In genomic region chrX:149498767-149499166, GRCh38 we compare ENCODE assay signal across 25 cellular contexts. TPM values are rescaled to one million over a fixed set of nuclear protein-coding genes. Genes with fewer than 3 reads are reported as not detected.
DNase-seq lines count a peak whose midpoint lies in the region; ATAC-seq, FAIRE-seq and TF ChIP-seq lines count a peak whose summit lies in the region.
"Had no signal": no experiment of that assay in that cellular context is flagged by ENCODE, and none has a peak within 500 bp of the region (broad histone marks: within the 10 kb centered on the region; RNA-seq: fewer than 3 reads in every experiment).

No MANE protein-coding gene starts in this region.

- TF ChIP-seq POLR2A in HepG2 (IDR thresholded peaks at IDR 0.05; ENCODE audit: insufficient read depth in 1 of 2, low read depth in 2 of 2, low read length in 2 of 2) (no peak), right lobe of liver (IDR thresholded peaks at IDR 0.05) (no peak)

- in situ Hi-C loops in HepG2 (cut with HindIII; ENCODE audit: extremely low pct_ligation_motif_present, low pct_unique_long_range_greater_than_20kb), result no loop called here

- H3K9me3 Mint-ChIP-seq in central memory CD8-positive, alpha-beta T cell, result no peaks in the 10 kb centered on the region
- H3K9me3 Mint-ChIP-seq: CD14-positive monocyte; CD4-positive, alpha-beta T cell; CD8-positive, alpha-beta memory T cell; GM23338; HFFc6 had no signal

- H3K9me3 ChIP-seq in HepG2 (ENCODE audit: low read length) (no peaks in the 10 kb centered on the region), right lobe of liver (no peaks in the 10 kb centered on the region)
- H3K9me3 ChIP-seq: BE2C; BLaER1 treated with 17β-estradiol and CSF1 and Interleukin-3, amounts not matched to agents 10 nM and 100 nM; HAP-1 had no signal

- BruUV-seq in HepG2 (replicated peaks; lab: Mats Ljungman, UMichigan), result no TSS peak

- no peaks in the 10 kb centered on the region for H3K79me2 ChIP-seq in HepG2 (ENCODE audit: insufficient read depth, low read length)

- H3K36me3 Mint-ChIP-seq in central memory CD8-positive, alpha-beta T cell (ENCODE audit: insufficient read depth), result peaks cover 64% of the 10 kb centered on the region

- H3K27me3 ChIP-seq in HepG2 (ENCODE audit: control insufficient read depth in 1 of 2, insufficient read depth in 2 of 2, low read length in 2 of 2), result no peaks in the 10 kb centered on the region
- H3K27me3 ChIP-seq in right lobe of liver, result no peaks in the 10 kb centered on the region
- H3K27me3 ChIP-seq: BE2C; BLaER1 treated with 17β-estradiol and CSF1 and Interleukin-3, amounts not matched to agents 10 nM and 100 nM had no signal

- no peak for TF ChIP-seq CTCF in HepG2 (CRISPR knock-in tag; IDR thresholded peaks at IDR 0.05)
- no peak for TF ChIP-seq CTCF in right lobe of liver (IDR thresholded peaks at IDR 0.05)

- H3K4me3 Mint-ChIP-seq in central memory CD8-positive, alpha-beta T cell, result peak overlapping the region; percentile 18
- H3K4me3 Mint-ChIP-seq: CD14-positive monocyte; CD4-positive, alpha-beta T cell; GM23338; HFFc6 had no signal

- WGBS in HepG2 (ENCODE audit: low lambda C conversion rate), result 90% methylated on average over 4 of the region's 4 CpGs
- WGBS in right lobe of liver (ENCODE audit: insufficient coverage, low coverage, low lambda C conversion rate, missing lambda C conversion rate), result 74% methylated on average over 4 of the region's 4 CpGs

- no peak overlapping the region for H2AFZ ChIP-seq in HepG2 (ENCODE audit: low read length)
- H2AFZ ChIP-seq: GM23338 had no signal

- H3K36me3 ChIP-seq in HepG2 (replicated peaks in 1 of 2; ENCODE audit: control insufficient read depth in 1 of 2, insufficient read depth in 2 of 2, low read length in 2 of 2), result peaks cover 0 to 2% of the 10 kb centered on the region in 2 experiments; a peak in 1 of 5 replicates
- peaks cover 0 to 18% (median 0%) of the 10 kb centered on the region in 4 donors for H3K36me3 ChIP-seq in right lobe of liver

- peak overlapping the region; percentile 77 for H3K27ac Mint-ChIP-seq in central memory CD8-positive, alpha-beta T cell (ENCODE audit: low read depth)
- H3K27ac Mint-ChIP-seq: GM23338 had no signal

- DNase-seq in HepG2 (ENCODE audit: low spot score) (no peak), right lobe of liver (no peak), GM19239 (ENCODE audit: insufficient read length, low spot score) (no peak)
- no peak for DNase-seq in central memory CD8-positive, alpha-beta T cell (ENCODE audit: low spot score in 2 of 2)
- DNase-seq in stimulated activated CD4-positive, alpha-beta T cell treated with anti-CD3 and anti-CD28 coated beads, Interleukin-15, amount 100 ng/mL, for 24 hours, result no peak
- DNase-seq: ACHN; AML-193; BE2C; CD4-positive, alpha-beta T cell; CD8-positive, alpha-beta memory T cell; DMS 273 treated with DMSO at 0.1 percent for 48 hours; DMS79; EL; GDM1; HFFc6 had no signal

- no peak overlapping the region for H3K9ac ChIP-seq in HepG2 (ENCODE audit: insufficient read depth, low read depth, low read length)
- H3K9ac ChIP-seq: BLaER1 treated with 17β-estradiol and CSF1 and Interleukin-3, amounts not matched to agents 10 nM and 100 nM had no signal

- no peak for TF ChIP-seq EP300 in HepG2 (IDR thresholded peaks at IDR 0.05; ENCODE audit: low read depth in 2 of 2, low read length in 2 of 2)
- TF ChIP-seq EP300 in HepG2 (CRISPR knock-in tag; IDR thresholded peaks at IDR 0.05; ENCODE audit: borderline replicate concordance), result no peak

- CTCF ChIA-PET in HepG2 (lab: Yijun Ruan, JAX; ENCODE audit: low intra/inter-chr PET ratio, low total read pairs), result no interaction called here

- H3K27ac ChIP-seq in HepG2 (ENCODE audit: extremely low read length, insufficient read depth, low read length) (no peak overlapping the region), right lobe of liver (no peak overlapping the region)
- H3K27ac ChIP-seq: 22Rv1; BLaER1 treated with 17β-estradiol and CSF1 and Interleukin-3, amounts not matched to agents 10 nM and 100 nM had no signal

- H3K4me1 ChIP-seq in HepG2 (ENCODE audit: insufficient read depth, low read length) (peaks cover 22% of the 10 kb centered on the region), right lobe of liver (peaks cover 0 to 11% (median 0%) of the 10 kb centered on the region in 4 donors)
- H3K4me1 ChIP-seq: BE2C, HAP-1 had no signal

- intact Hi-C loops in HepG2 (cut with micrococcal nuclease; ENCODE audit: unreplicated experiment) (no loop called here), right lobe of liver (cut with DNase I) (no loop called here)

- POLR2A ChIA-PET in HepG2 (lab: Yijun Ruan, JAX), result no interaction called here

- H3K27me3 Mint-ChIP-seq in central memory CD8-positive, alpha-beta T cell, result no peaks in the 10 kb centered on the region
- H3K27me3 Mint-ChIP-seq: CD4-positive, alpha-beta T cell had no signal

- peaks cover 33% of the 10 kb centered on the region for H3K4me1 Mint-ChIP-seq in central memory CD8-positive, alpha-beta T cell
- H3K4me1 Mint-ChIP-seq: CD14-positive monocyte, GM23338 had no signal

- TF ChIP-seq RAD21 in HepG2 (CRISPR knock-in tag; IDR thresholded peaks at IDR 0.05), result no peak

- H4K20me1 ChIP-seq in HepG2 (ENCODE audit: insufficient read depth, low read length), result no peaks in the 10 kb centered on the region

- H3K4me2 ChIP-seq in HepG2 (ENCODE audit: low read depth, low read length), result no peak overlapping the region
- H3K4me2 ChIP-seq: BLaER1 treated with 17β-estradiol and CSF1 and Interleukin-3, amounts not matched to agents 10 nM and 100 nM; GM23338 had no signal

- FAIRE-seq in HepG2 (lab: Jason Lieb, UNC) (no peak), GM19239 (lab: Jason Lieb, UNC) (peak; percentile 85)
- FAIRE-seq: A204.1, GM12878 had no signal

- no peak for ATAC-seq in HepG2
- ATAC-seq in right lobe of liver, result no peak
- ATAC-seq in central memory CD8-positive, alpha-beta T cell (replicated peaks; ENCODE audit: extremely low read depth, poor library complexity, severe bottlenecking), result no peak
- ATAC-seq in HG03354 (IDR thresholded peaks at IDR 0.05; ENCODE audit: poor library complexity, severe bottlenecking, unreplicated experiment), result no peak
- no peak for ATAC-seq in GM18498 (IDR thresholded peaks at IDR 0.05; ENCODE audit: unreplicated experiment)
- ATAC-seq: GM12878, GM23338 had no signal

- no peak overlapping the region for H3K4me3 ChIP-seq in HepG2 (replicated peaks in 1 of 3; ENCODE audit: insufficient read depth in 1 of 3, low read depth in 2 of 3, low read length in 3 of 3)
- no peak overlapping the region for H3K4me3 ChIP-seq in right lobe of liver
- H3K4me3 ChIP-seq: BLaER1 treated with 17β-estradiol and CSF1 and Interleukin-3, amounts not matched to agents 10 nM and 100 nM; GM12878; GM23338; HAP-1 had no signal

RNA-seq across cellular contexts. Expression of gene IDS, which starts 6.3 kb away (rescaled TPM):
- total RNA-seq in HepG2 (2016; rRNA removed; fragmentation: Illumina TruSeq; extraction: Trizol) (2.2 and 3.4 TPM in 2 replicates), right lobe of liver (10 to 100 TPM; 12.7 to 27.3 (median 20.0) TPM)
- 5.6 and 5.8 TPM in 2 replicates for total RNA-seq in HepG2 (2016; cell fraction: cytosol; rRNA removed; fragmentation: Illumina TruSeq; extraction: Trizol; ENCODE audit: low read depth)
- 2.3 and 2.7 TPM in 2 replicates for total RNA-seq in HepG2 (2016; cell fraction: insoluble cytoplasmic fraction; rRNA removed; fragmentation: Illumina TruSeq; extraction: Trizol)
- total RNA-seq in HepG2 (2016; cell fraction: membrane; rRNA removed; fragmentation: Illumina TruSeq; extraction: Trizol), result 9.5 and 10.0 TPM in 2 replicates
- 2.6 TPM in 2 replicates for total RNA-seq in HepG2 (2016; cell fraction: nucleus; rRNA removed; fragmentation: Illumina TruSeq; extraction: Trizol)
- polyA plus RNA-seq in HepG2 (2011; rRNA removed), result 11.9 and 13.6 TPM in 2 replicates
- 8.0 and 12.1 TPM in 2 replicates for polyA plus RNA-seq in HepG2 (2011; cell fraction: cytosol; rRNA removed)
- polyA plus RNA-seq in HepG2 (2011; cell fraction: nucleus; rRNA removed), result 8.6 and 12.4 TPM in 2 replicates
- 6.3 and 8.7 TPM in 2 replicates for polyA plus RNA-seq in HepG2 (2012)
- 9.2 and 10.7 TPM in 2 replicates for polyA plus RNA-seq in HepG2 (2016; cell fraction: cytosol; fragmentation: Illumina TruSeq; extraction: Trizol; ENCODE audit: low read depth)
- 3.4 and 3.8 TPM in 2 replicates for polyA plus RNA-seq in HepG2 (2016; cell fraction: insoluble cytoplasmic fraction; fragmentation: Illumina TruSeq; extraction: Trizol; ENCODE audit: low read depth)
- 11.7 and 11.9 TPM in 2 replicates for polyA plus RNA-seq in HepG2 (2016; cell fraction: membrane; fragmentation: Illumina TruSeq; extraction: Trizol; ENCODE audit: low read depth)
- 2.3 and 2.6 TPM in 2 replicates for polyA plus RNA-seq in HepG2 (2016; cell fraction: nucleus; fragmentation: Illumina TruSeq; extraction: Trizol; ENCODE audit: insufficient read depth, low read depth)
- 14.2 and 23.0 TPM in 2 replicates for polyA minus RNA-seq in HepG2 (2011; rRNA and poly(A)+ RNA removed; ENCODE audit: low replicate concordance)
- polyA minus RNA-seq in HepG2 (2011; cell fraction: cytosol; rRNA and poly(A)+ RNA removed), result 6.9 and 10.3 TPM in 2 replicates
- 6.2 and 9.2 TPM in 2 replicates for polyA minus RNA-seq in HepG2 (2011; cell fraction: nucleus; rRNA and poly(A)+ RNA removed)

RNA-seq across cellular contexts. Expression of gene EOLA1, which starts 42.0 kb away (rescaled TPM):
- total RNA-seq in HepG2 (2016; rRNA removed; fragmentation: Illumina TruSeq; extraction: Trizol), result 8.9 and 9.6 TPM in 2 replicates
- 3.6 and 5.2 TPM in 2 replicates for total RNA-seq in HepG2 (2016; cell fraction: cytosol; rRNA removed; fragmentation: Illumina TruSeq; extraction: Trizol; ENCODE audit: low read depth)
- 8.9 and 10.7 TPM in 2 replicates for total RNA-seq in HepG2 (2016; cell fraction: insoluble cytoplasmic fraction; rRNA removed; fragmentation: Illumina TruSeq; extraction: Trizol)
- total RNA-seq in HepG2 (2016; cell fraction: membrane; rRNA removed; fragmentation: Illumina TruSeq; extraction: Trizol), result 5.9 and 7.1 TPM in 2 replicates
- total RNA-seq in HepG2 (2016; cell fraction: nucleus; rRNA removed; fragmentation: Illumina TruSeq; extraction: Trizol), result 4.8 and 7.2 TPM in 2 replicates
- 6.5 and 7.8 TPM in 2 replicates for polyA plus RNA-seq in HepG2 (2011; rRNA removed)
- polyA plus RNA-seq in HepG2 (2011; cell fraction: cytosol; rRNA removed), result 6.9 and 7.2 TPM in 2 replicates
- 8.6 and 9.2 TPM in 2 replicates for polyA plus RNA-seq in HepG2 (2011; cell fraction: nucleus; rRNA removed)
- 7.2 and 9.2 TPM in 2 replicates for polyA plus RNA-seq in HepG2 (2012)
- polyA plus RNA-seq in HepG2 (2016; cell fraction: cytosol; fragmentation: Illumina TruSeq; extraction: Trizol; ENCODE audit: low read depth), result 3.2 and 3.3 TPM in 2 replicates
- polyA plus RNA-seq in HepG2 (2016; cell fraction: insoluble cytoplasmic fraction; fragmentation: Illumina TruSeq; extraction: Trizol; ENCODE audit: low read depth), result 10.4 and 11.2 TPM in 2 replicates
- 4.5 and 5.7 TPM in 2 replicates for polyA plus RNA-seq in HepG2 (2016; cell fraction: membrane; fragmentation: Illumina TruSeq; extraction: Trizol; ENCODE audit: low read depth)
- 9.0 and 9.1 TPM in 2 replicates for polyA plus RNA-seq in HepG2 (2016; cell fraction: nucleus; fragmentation: Illumina TruSeq; extraction: Trizol; ENCODE audit: insufficient read depth, low read depth)
- 8.5 and 13.4 TPM in 2 replicates for polyA minus RNA-seq in HepG2 (2011; rRNA and poly(A)+ RNA removed; ENCODE audit: low replicate concordance)
- polyA minus RNA-seq in HepG2 (2011; cell fraction: cytosol; rRNA and poly(A)+ RNA removed), result 3.7 and 4.0 TPM in 2 replicates
- polyA minus RNA-seq in HepG2 (2011; cell fraction: nucleus; rRNA and poly(A)+ RNA removed), result 6.4 and 8.7 TPM in 2 replicates
- total RNA-seq in right lobe of liver, result 10 to 100 TPM in 4 of 6 experiments, 1 to 10 TPM in 2; 5.2 to 13.3 (median 11.7) TPM

RNA-seq across cellular contexts. Expression of gene HSFX3, which starts 51.0 kb away (rescaled TPM):
- total RNA-seq in HepG2 (2016; rRNA removed; fragmentation: Illumina TruSeq; extraction: Trizol) (not detected in 2 replicates), right lobe of liver (not detected)
- total RNA-seq in HepG2 (2016; cell fraction: cytosol; rRNA removed; fragmentation: Illumina TruSeq; extraction: Trizol; ENCODE audit: low read depth), result not detected in 2 replicates
- total RNA-seq in HepG2 (2016; cell fraction: insoluble cytoplasmic fraction; rRNA removed; fragmentation: Illumina TruSeq; extraction: Trizol), result not detected in 2 replicates
- not detected in 2 replicates for total RNA-seq in HepG2 (2016; cell fraction: membrane; rRNA removed; fragmentation: Illumina TruSeq; extraction: Trizol)
- total RNA-seq in HepG2 (2016; cell fraction: nucleus; rRNA removed; fragmentation: Illumina TruSeq; extraction: Trizol), result not detected in 2 replicates
- not detected in 2 replicates for polyA plus RNA-seq in HepG2 (2011; rRNA removed)
- polyA plus RNA-seq in HepG2 (2011; cell fraction: cytosol; rRNA removed), result not detected in 2 replicates
- polyA plus RNA-seq in HepG2 (2011; cell fraction: nucleus; rRNA removed), result not detected in 2 replicates
- polyA plus RNA-seq in HepG2 (2012), result not detected in 2 replicates
- polyA plus RNA-seq in HepG2 (2016; cell fraction: cytosol; fragmentation: Illumina TruSeq; extraction: Trizol; ENCODE audit: low read depth), result not detected in 2 replicates
- polyA plus RNA-seq in HepG2 (2016; cell fraction: insoluble cytoplasmic fraction; fragmentation: Illumina TruSeq; extraction: Trizol; ENCODE audit: low read depth), result not detected in 2 replicates
- not detected in 2 replicates for polyA plus RNA-seq in HepG2 (2016; cell fraction: membrane; fragmentation: Illumina TruSeq; extraction: Trizol; ENCODE audit: low read depth)
- polyA plus RNA-seq in HepG2 (2016; cell fraction: nucleus; fragmentation: Illumina TruSeq; extraction: Trizol; ENCODE audit: insufficient read depth, low read depth), result not detected in 2 replicates
- polyA minus RNA-seq in HepG2 (2011; rRNA and poly(A)+ RNA removed; ENCODE audit: low replicate concordance), result not detected in 2 replicates
- not detected in 2 replicates for polyA minus RNA-seq in HepG2 (2011; cell fraction: cytosol; rRNA and poly(A)+ RNA removed)
- polyA minus RNA-seq in HepG2 (2011; cell fraction: nucleus; rRNA and poly(A)+ RNA removed), result not detected in 2 replicates
- total RNA-seq: CD4-positive, alpha-beta T cell; CD8-positive, alpha-beta memory T cell; GM23338; H4; HFFc6 had no signal
- polyA plus RNA-seq: CD14-positive monocyte; CD8-positive, alpha-beta memory T cell; GM23338 had no signal
